In the genomic region with DNA sequence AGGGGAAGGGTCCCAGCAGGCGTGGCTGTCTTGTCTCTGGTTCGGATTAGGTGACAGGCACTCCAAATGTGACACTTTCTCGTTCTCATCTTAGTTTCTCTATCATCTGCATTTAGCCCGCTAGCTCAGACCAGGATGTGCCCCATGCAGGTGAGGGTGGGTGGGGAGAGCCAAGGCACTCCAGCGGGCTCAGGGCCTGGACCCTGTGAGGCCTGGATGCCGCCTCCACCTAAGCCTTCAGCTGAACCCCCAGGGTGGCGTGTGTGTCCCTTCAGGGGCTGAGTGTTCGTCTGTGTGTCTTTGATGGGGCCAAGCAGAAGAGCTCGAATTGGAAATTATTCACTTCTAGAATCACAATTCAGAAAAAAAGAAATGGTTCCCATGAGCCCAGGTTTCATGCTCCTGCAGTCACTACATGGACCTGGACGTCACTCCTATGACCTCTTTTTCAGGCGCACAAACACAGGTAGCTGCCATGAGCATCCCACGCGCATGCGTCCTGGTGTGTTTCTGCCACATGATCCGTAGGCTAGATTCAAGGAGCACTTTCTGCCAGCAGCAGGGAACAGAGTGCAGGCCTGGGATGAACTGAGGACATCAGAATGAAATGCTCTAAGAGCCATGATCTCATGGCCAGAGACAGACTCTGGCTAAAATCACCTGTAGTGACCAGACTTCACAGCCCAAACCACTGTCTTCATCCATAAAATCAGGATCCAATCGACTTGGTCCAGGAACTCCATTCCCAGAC, we compare ENCODE assay signal across 1 cellular context.
TF ChIP-seq lines count a peak whose summit lies in the region.

No MANE protein-coding gene starts in this region.

TF ChIP-seq in GM23338, 12 proteins besides CTCF, POLR2A, EP300 and RAD21 (continued from another document):
- TF ChIP-seq ZNF114 (CRISPR knock-in tag; IDR thresholded peaks at IDR 0.05) (no peak), NANOG (IDR thresholded peaks at IDR 0.05; ENCODE audit: borderline replicate concordance) (no peak), POLR2AphosphoS5 (IDR thresholded peaks at IDR 0.05; ENCODE audit: low read depth) (no peak), EZH2 (IDR thresholded peaks at IDR 0.05; ENCODE audit: low read depth, unreplicated experiment) (no peak)
